In the genomic region with DNA sequence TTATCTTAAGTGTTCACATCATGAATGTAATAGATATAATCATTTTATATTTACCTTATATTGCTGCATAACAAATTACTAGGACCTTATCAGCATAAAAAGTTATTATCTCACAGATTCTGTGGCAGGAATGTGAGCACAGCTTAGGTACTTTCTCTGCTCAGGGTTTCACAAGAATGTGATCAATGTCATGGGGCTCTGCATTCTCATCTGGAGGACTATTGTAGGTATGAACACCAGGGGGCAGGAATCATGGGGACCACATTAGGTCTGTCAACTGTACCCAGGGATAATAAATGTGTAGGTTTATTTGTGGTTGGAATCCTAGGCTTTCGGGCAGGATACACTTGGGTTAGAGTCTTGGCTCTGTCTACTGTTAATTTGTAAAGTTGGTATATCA, we compare ENCODE assay signal across 1 cellular context.
TF ChIP-seq lines count a peak whose summit lies in the region.

No MANE protein-coding gene starts in this region.

TF ChIP-seq in H1, 55 proteins besides CTCF, POLR2A, EP300 and RAD21:
- TF ChIP-seq TEAD4 (IDR thresholded peaks at IDR 0.05; ENCODE audit: low read depth, low read length), result peak; percentile 64; the same call in 1 of the 2 replicates
- TF ChIP-seq BACH1 (IDR thresholded peaks at IDR 0.05; ENCODE audit: low read length), result no peak
